In genomic region chr10:123429631-123430257, GRCh38 we compare ENCODE assay signal across 22 cellular contexts.
A peak's percentile ranks its signal among the peaks of the same experiment; 100 is the strongest.
DNase-seq lines count a peak whose midpoint lies in the region; ATAC-seq, FAIRE-seq and TF ChIP-seq lines count a peak whose summit lies in the region.
"Had no signal": no experiment of that assay in that cellular context is flagged by ENCODE, and none has a peak within 500 bp of the region (broad histone marks: within the 10 kb centered on the region; RNA-seq: fewer than 3 reads in every experiment).

No MANE protein-coding gene starts in this region.

- no peaks in the 10 kb centered on the region for H3K4me1 Mint-ChIP-seq in astrocyte (ENCODE audit: low read depth, unreplicated experiment)
- H3K4me1 Mint-ChIP-seq in natural killer cell treated with Interleukin-12 subunit alpha and Interleukin-12 subunit beta and Interleukin-15 and Interleukin-18, amount 100 ng/mL, for 72 hours (ENCODE audit: low read depth in 2 of 2): no peaks in the 10 kb centered on the region
- H3K4me1 Mint-ChIP-seq: activated naive CD4-positive, alpha-beta T cell treated with anti-CD3 and anti-CD28 coated beads, Interleukin-2, amount 50 U/mL, for 24 hours; naive thymus-derived CD4-positive, alpha-beta T cell had no signal

- no peaks in the 10 kb centered on the region for H3F3A ChIP-seq in GM23248 (ENCODE audit: insufficient read depth)

- no peaks in the 10 kb centered on the region for H4K20me1 ChIP-seq in GM23248 (ENCODE audit: insufficient read depth)
- H4K20me1 ChIP-seq in astrocyte (ENCODE audit: insufficient read depth, low read length): no peaks in the 10 kb centered on the region
- H4K20me1 ChIP-seq: BLaER1 had no signal

- H3K4me3 ChIP-seq in GM23248: no peak overlapping the region
- no peak overlapping the region for H3K4me3 ChIP-seq in astrocyte (ENCODE audit: insufficient read depth, low read depth, low read length)
- no peak overlapping the region for H3K4me3 ChIP-seq in mesenchymal stem cell (ENCODE audit: insufficient read depth in 1 of 2, low read depth in 1 of 2, low read length in 2 of 2)
- H3K4me3 ChIP-seq: ascending aorta, BLaER1, testis had no signal

- H2BK12ac ChIP-seq in mesenchymal stem cell (ENCODE audit: low read length in 2 of 2): no peak overlapping the region

- H3K23ac ChIP-seq in mesenchymal stem cell (ENCODE audit: low read length in 2 of 2): no peak overlapping the region

- no peak overlapping the region for H3K14ac ChIP-seq in mesenchymal stem cell (ENCODE audit: low read length in 2 of 2)

- 4 to 6% methylated on average over 18 of the region's 18 CpGs for WGBS in GM23248 (ENCODE audit: low coverage in 1 of 2, low lambda C conversion rate in 2 of 2, missing lambda C conversion rate in 2 of 2), 2 experiments
- 73% methylated on average over 11 of the region's 18 CpGs for WGBS in mesenchymal stem cell

- H4K8ac ChIP-seq in mesenchymal stem cell (ENCODE audit: low read length): no peak overlapping the region

- H3K27ac ChIP-seq in GM23248 (no peak overlapping the region), astrocyte (ENCODE audit: low read depth, low read length) (no peak overlapping the region), mesenchymal stem cell (ENCODE audit: low read length, poor library complexity, severe bottlenecking) (no peak overlapping the region)
- H3K27ac ChIP-seq: ascending aorta, BLaER1, testis had no signal

- H3K18ac ChIP-seq in mesenchymal stem cell (ENCODE audit: low read depth in 1 of 2, low read length in 2 of 2): no peak overlapping the region

- H2AK5ac ChIP-seq in mesenchymal stem cell (ENCODE audit: low read length, severe bottlenecking): no peak overlapping the region

- H3K36me3 Mint-ChIP-seq in astrocyte (ENCODE audit: low read depth, unreplicated experiment): no peaks in the 10 kb centered on the region
- H3K36me3 Mint-ChIP-seq in natural killer cell treated with Interleukin-12 subunit alpha and Interleukin-12 subunit beta and Interleukin-15 and Interleukin-18, amount 100 ng/mL, for 72 hours: no peaks in the 10 kb centered on the region
- H3K36me3 Mint-ChIP-seq: activated naive CD4-positive, alpha-beta T cell treated with anti-CD3 and anti-CD28 coated beads, Interleukin-2, amount 50 U/mL, for 24 hours; naive thymus-derived CD4-positive, alpha-beta T cell had no signal

- no peak overlapping the region for H3K4me3 Mint-ChIP-seq in astrocyte (ENCODE audit: unreplicated experiment)
- H3K4me3 Mint-ChIP-seq in natural killer cell treated with Interleukin-12 subunit alpha and Interleukin-12 subunit beta and Interleukin-15 and Interleukin-18, amount 100 ng/mL, for 72 hours: no peak overlapping the region
- H3K4me3 Mint-ChIP-seq: activated naive CD4-positive, alpha-beta T cell treated with anti-CD3 and anti-CD28 coated beads, Interleukin-2, amount 50 U/mL, for 24 hours; immature natural killer cell had no signal

- in situ Hi-C loops in GM23248 (cut with MboI): no loop called here

- H3K4me2 ChIP-seq in GM23248 (ENCODE audit: unreplicated experiment) (no peak overlapping the region), astrocyte (ENCODE audit: low read length) (no peak overlapping the region), mesenchymal stem cell (ENCODE audit: low read length, poor library complexity, severe bottlenecking) (no peak overlapping the region)
- H3K4me2 ChIP-seq: BLaER1 had no signal

- FAIRE-seq in astrocyte (lab: Jason Lieb, UNC): no peak
- FAIRE-seq: G401.6, GM19239, H1, HepG2 had no signal

- no peak for TF ChIP-seq CTCF in astrocyte (IDR thresholded peaks at IDR 0.05; ENCODE audit: insufficient read depth, low read depth, low read length)

- no peaks in the 10 kb centered on the region for H3K9me2 ChIP-seq in GM23248 (ENCODE audit: insufficient read depth)

- no peak overlapping the region for H4K91ac ChIP-seq in mesenchymal stem cell (ENCODE audit: low read length)

- peaks cover 24% of the 10 kb centered on the region for H3K27me3 Mint-ChIP-seq in astrocyte (ENCODE audit: low read depth, unreplicated experiment)
- H3K27me3 Mint-ChIP-seq in natural killer cell treated with Interleukin-12 subunit alpha and Interleukin-12 subunit beta and Interleukin-15 and Interleukin-18, amount 100 ng/mL, for 72 hours: peaks cover 16 to 33% of the 10 kb centered on the region in 2 donors

- H2BK120ac ChIP-seq in mesenchymal stem cell (ENCODE audit: low read depth, low read length): no peak overlapping the region

- no peak overlapping the region for H2BK5ac ChIP-seq in mesenchymal stem cell (ENCODE audit: low read depth, low read length, poor library complexity, severe bottlenecking)

- no peak for ATAC-seq in natural killer cell treated with Interleukin-12 subunit alpha and Interleukin-12 subunit beta and Interleukin-15 and Interleukin-18, amount 100 ng/mL, for 72 hours
- ATAC-seq: naive thymus-derived CD4-positive, alpha-beta T cell; Panc1 had no signal

- H3K36me3 ChIP-seq in GM23248 (ENCODE audit: low read depth) (no peaks in the 10 kb centered on the region), astrocyte (ENCODE audit: insufficient read depth, low read length) (no peaks in the 10 kb centered on the region), mesenchymal stem cell (ENCODE audit: control insufficient read depth in 1 of 2, insufficient read depth in 2 of 2, low read depth in 1 of 2, low read length in 2 of 2) (no peaks in the 10 kb centered on the region)
- H3K36me3 ChIP-seq: ascending aorta, BLaER1 had no signal

- H3K79me2 ChIP-seq in GM23248 (ENCODE audit: insufficient read depth) (no peaks in the 10 kb centered on the region), astrocyte (ENCODE audit: insufficient read depth, low read length) (no peaks in the 10 kb centered on the region)

- H2AFZ ChIP-seq in GM23248: no peak overlapping the region
- no peak overlapping the region for H2AFZ ChIP-seq in astrocyte (ENCODE audit: low read depth, low read length)
- no peak overlapping the region for H2AFZ ChIP-seq in mesenchymal stem cell (ENCODE audit: low read depth, low read length)

- DNase-seq in GM23248 (peak; percentile 56), astrocyte (ENCODE audit: low read depth) (peak; percentile 0), kidney tubule cell (ENCODE audit: low spot score) (peak; percentile 47), superior temporal gyrus (ENCODE audit: extremely low spot score) (peak; percentile 40), A172 (ENCODE audit: low spot score) (no peak), mesenchymal stem cell (no peak)
- DNase-seq in natural killer cell treated with Interleukin-12 subunit alpha and Interleukin-12 subunit beta and Interleukin-15 and Interleukin-18, amount 100 ng/mL, for 72 hours (ENCODE audit: low spot score): no peak
- DNase-seq: activated CD4-positive, alpha-beta T cell treated with anti-CD3 and anti-CD28 coated beads for 1 hour; Calu3; immature natural killer cell; naive thymus-derived CD4-positive, alpha-beta T cell; stimulated activated CD8-positive, alpha-beta memory T cell treated with anti-CD3 and anti-CD28 coated beads, Interleukin-4, amount 100 ng/mL, for 48 hours; T1000; testis had no signal

- H2BK15ac ChIP-seq in mesenchymal stem cell (ENCODE audit: low read depth, poor library complexity, severe bottlenecking): no peak overlapping the region

- no peak overlapping the region for H3K9ac ChIP-seq in GM23248
- no peak overlapping the region for H3K9ac ChIP-seq in astrocyte (ENCODE audit: low read length)
- H3K9ac ChIP-seq in mesenchymal stem cell (ENCODE audit: low read length): no peak overlapping the region
- H3K9ac ChIP-seq: BLaER1 had no signal

- H3K4ac ChIP-seq in mesenchymal stem cell (ENCODE audit: low read depth in 1 of 2, low read length in 2 of 2): no peak overlapping the region

- H3K4me1 ChIP-seq in GM23248 (ENCODE audit: insufficient read depth) (no peaks in the 10 kb centered on the region), astrocyte (ENCODE audit: insufficient read depth, low read length) (no peaks in the 10 kb centered on the region), mesenchymal stem cell (ENCODE audit: control insufficient read depth, insufficient read depth, low read depth, low read length) (no peaks in the 10 kb centered on the region)
- H3K4me1 ChIP-seq: ascending aorta, testis had no signal

- H3K9me3 Mint-ChIP-seq in astrocyte (ENCODE audit: unreplicated experiment): no peaks in the 10 kb centered on the region
- no peaks in the 10 kb centered on the region for H3K9me3 Mint-ChIP-seq in natural killer cell treated with Interleukin-12 subunit alpha and Interleukin-12 subunit beta and Interleukin-15 and Interleukin-18, amount 100 ng/mL, for 72 hours
- H3K9me3 Mint-ChIP-seq: activated naive CD4-positive, alpha-beta T cell treated with anti-CD3 and anti-CD28 coated beads, Interleukin-2, amount 50 U/mL, for 24 hours had no signal

- no peaks in the 10 kb centered on the region for H3K9me3 ChIP-seq in GM23248 (ENCODE audit: low read depth)
- no peaks in the 10 kb centered on the region for H3K9me3 ChIP-seq in astrocyte (ENCODE audit: insufficient read depth, low read depth, low read length)
- H3K9me3 ChIP-seq in mesenchymal stem cell (ENCODE audit: control insufficient read depth, low read length): no peaks in the 10 kb centered on the region
- H3K9me3 ChIP-seq: ascending aorta, testis had no signal

- no peaks in the 10 kb centered on the region for H3K79me1 ChIP-seq in mesenchymal stem cell (replicated peaks; ENCODE audit: low read length, poor library complexity, severe bottlenecking)

- peaks cover 38% of the 10 kb centered on the region for H3K27me3 ChIP-seq in GM23248 (replicated peaks; ENCODE audit: insufficient read depth)
- peaks cover 6% of the 10 kb centered on the region for H3K27me3 ChIP-seq in astrocyte (ENCODE audit: insufficient read depth, low read length)
- peaks cover 0 to 37% of the 10 kb centered on the region in 2 experiments for H3K27me3 ChIP-seq in mesenchymal stem cell (ENCODE audit: control insufficient read depth in 1 of 2, insufficient read depth in 1 of 2, low read length in 2 of 2)
- H3K27me3 ChIP-seq: ascending aorta, BLaER1, testis had no signal

- no peak overlapping the region for H3K27ac Mint-ChIP-seq in astrocyte (ENCODE audit: unreplicated experiment)
- H3K27ac Mint-ChIP-seq in natural killer cell treated with Interleukin-12 subunit alpha and Interleukin-12 subunit beta and Interleukin-15 and Interleukin-18, amount 100 ng/mL, for 72 hours: no peak overlapping the region
- H3K27ac Mint-ChIP-seq: activated naive CD4-positive, alpha-beta T cell treated with anti-CD3 and anti-CD28 coated beads, Interleukin-2, amount 50 U/mL, for 24 hours; immature natural killer cell; naive thymus-derived CD4-positive, alpha-beta T cell had no signal

Comparison
In these comparisons a context has a peak if more than half of its experiments do, and no peak if none do; other contexts are left out.
1. DNase-seq: peak in GM23248 (single experiment), astrocyte (single experiment), kidney tubule cell (single experiment) and superior temporal gyrus (single experiment); none in A172 (single experiment), natural killer cell treated with Interleukin-12 subunit alpha and Interleukin-12 subunit beta and Interleukin-15 and Interleukin-18, amount 100 ng/mL, for 72 hours (single experiment) and mesenchymal stem cell (single experiment).